10 cellular contexts compared by ENCODE assay signal in genomic region chr19:4971816-4972495, GRCh38. TPM values are rescaled to one million over a fixed set of nuclear protein-coding genes. Genes with fewer than 3 reads are reported as not detected.
DNase-seq lines count a peak whose midpoint lies in the region; TF ChIP-seq lines count a peak whose summit lies in the region.
"Had no signal": no experiment of that assay in that cellular context is flagged by ENCODE, and none has a peak within 500 bp of the region (broad histone marks: within the 10 kb centered on the region; RNA-seq: fewer than 3 reads in every experiment).

No MANE protein-coding gene starts in this region.

- no peak for TF ChIP-seq CTCF in LNCaP clone FGC (IDR thresholded peaks at IDR 0.05; ENCODE audit: control insufficient read depth, extremely low read depth, insufficient read depth)
- TF ChIP-seq CTCF in coronary artery (IDR thresholded peaks at IDR 0.05), result no peak
- no peak for TF ChIP-seq CTCF in neural crest cell (conservative IDR thresholded peaks at IDR 0.05)

- H3K4me3 Mint-ChIP-seq in neural crest cell, result peak overlapping the region; percentile 92

- peak overlapping the region; percentile 83 for H3K9ac ChIP-seq in BLaER1

- DNase-seq in LNCaP clone FGC (ENCODE audit: low read depth), result no peak
- no peak for DNase-seq in coronary artery (ENCODE audit: low spot score)
- no peak for DNase-seq in neural crest cell (ENCODE audit: low read depth, low spot score)
- DNase-seq in islet precursor cell, result no peak
- DNase-seq in DMS 273 treated with DMSO at 0.1 percent for 48 hours (lab: John Stamatoyannopoulos, UW), result no peak
- no peak for DNase-seq in NCI-H2227 (lab: John Stamatoyannopoulos, UW; ENCODE audit: unreplicated experiment)
- no peak for DNase-seq in amniotic stem cell (lab: John Stamatoyannopoulos, UW)
- DNase-seq: GDM1, NCI-H1694 treated with DMSO at 0.1 percent for 48 hours had no signal

- H4K20me1 ChIP-seq in BLaER1, result peaks cover 89% of the 10 kb centered on the region

- H3K27ac Mint-ChIP-seq in neural crest cell (ENCODE audit: unreplicated experiment), result peak overlapping the region; percentile 83

- no peak overlapping the region for H3K4me3 ChIP-seq in BLaER1
- H3K4me3 ChIP-seq in LNCaP clone FGC (ENCODE audit: low read depth, low read length), result peak overlapping the region; percentile 77
- H3K4me3 ChIP-seq in coronary artery, result peak overlapping the region; percentile 90

- H3K9me3 ChIP-seq in BLaER1, result no peaks in the 10 kb centered on the region

- H3K36me3 Mint-ChIP-seq in neural crest cell (ENCODE audit: low read depth), result peaks cover 2% of the 10 kb centered on the region

- H3K4me2 ChIP-seq in BLaER1, result peak overlapping the region; percentile 100

- no peaks in the 10 kb centered on the region for H3K9me3 Mint-ChIP-seq in neural crest cell

- peaks cover 89% of the 10 kb centered on the region for H3K4me1 ChIP-seq in BLaER1

- peak overlapping the region; percentile 77; the same call in 1 of the 2 replicates for H3K27ac ChIP-seq in BLaER1
- no peak overlapping the region for H3K27ac ChIP-seq in coronary artery

- peaks cover 6% of the 10 kb centered on the region; the same call in 1 of the 2 replicates for H3K36me3 ChIP-seq in BLaER1

- H3K27me3 Mint-ChIP-seq in neural crest cell (ENCODE audit: low read depth), result peaks cover 13% of the 10 kb centered on the region

- H3K27me3 ChIP-seq in BLaER1, result peaks cover 5% of the 10 kb centered on the region; the same call in 1 of the 2 replicates

- peaks cover 51% of the 10 kb centered on the region for H3K4me1 Mint-ChIP-seq in neural crest cell

RNA-seq across cellular contexts. Expression of gene KDM4B, which starts 3.0 kb away (rescaled TPM):
- total RNA-seq in neural crest cell, result 43.3 and 45.4 TPM in 2 replicates
